ENCODE assay signal across 6 cellular contexts in the genomic region with DNA sequence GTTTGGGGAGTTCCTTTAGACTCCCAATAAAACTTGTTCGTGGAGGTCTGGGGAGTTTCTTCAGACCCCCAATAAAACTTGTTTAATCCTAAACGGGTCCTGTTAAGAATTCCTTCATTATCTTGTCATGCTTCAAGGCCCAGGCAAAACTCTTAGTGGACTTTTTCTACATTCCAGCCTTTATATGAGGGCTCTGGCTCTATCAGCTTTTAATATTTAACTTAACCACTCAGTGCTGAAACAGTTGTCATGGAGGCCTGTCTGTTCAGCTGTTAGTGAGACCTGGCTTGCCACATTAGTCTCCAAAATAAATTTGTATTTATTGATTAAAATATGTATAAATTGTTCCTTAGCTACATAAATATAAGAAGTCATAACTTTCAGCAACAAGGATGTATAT.
DNase-seq lines count a peak whose midpoint lies in the region; FAIRE-seq and TF ChIP-seq lines count a peak whose summit lies in the region.
"Not testable (repeated sequence)": the region's sequence is repeated elsewhere in the genome, so short reads cannot be mapped to it uniquely, and the experiment has no call there.

No MANE protein-coding gene starts in this region.

- not testable (repeated sequence) for H3K36me3 ChIP-seq in hepatocyte (replicated peaks; ENCODE audit: insufficient read depth, low read depth)

- not testable (repeated sequence) for H3K4me3 ChIP-seq in hepatocyte

- H3K27me3 ChIP-seq in hepatocyte = not testable (repeated sequence)

- not testable (repeated sequence) for H3K79me2 ChIP-seq in hepatocyte

- H3K9me3 Mint-ChIP-seq in mesothelial cell of epicardium = not testable (repeated sequence)

- peak; percentile 29 for DNase-seq in Caki2 (ENCODE audit: low read depth)
- peak; percentile 34 for DNase-seq in RCC 7860 (ENCODE audit: low spot score)
- DNase-seq in hepatocyte (ENCODE audit: low spot score) = peak; percentile 13
- DNase-seq in kidney tubule cell (ENCODE audit: low spot score) = peak; percentile 60
- DNase-seq in mesothelial cell of epicardium (ENCODE audit: low spot score in 2 of 2, unreplicated experiment in 2 of 2) = not testable (repeated sequence)
- DNase-seq in renal cortical epithelial cell (ENCODE audit: low read depth) = peak; percentile 73

- H3K4me3 Mint-ChIP-seq in mesothelial cell of epicardium = not testable (repeated sequence)

- not testable (repeated sequence) for H3K9me2 ChIP-seq in hepatocyte (replicated peaks; ENCODE audit: insufficient read depth)

- peak overlapping the region; percentile 25 for H3K27ac ChIP-seq in hepatocyte

- in situ Hi-C loops in Caki2 (cut with HindIII; ENCODE audit: low pct_unique_long_range_greater_than_20kb, low sequenced_read_pairs) = not testable (repeated sequence)

- not testable (repeated sequence) for H4K20me1 ChIP-seq in hepatocyte (ENCODE audit: insufficient read depth, poor library complexity, severe bottlenecking)

- not testable (repeated sequence) for H3K36me3 Mint-ChIP-seq in mesothelial cell of epicardium

- H3K4me2 ChIP-seq in hepatocyte = peak overlapping the region; percentile 55

- 12% methylated on average over 2 of the region's 2 CpGs for WGBS in hepatocyte (ENCODE audit: low lambda C conversion rate, missing lambda C conversion rate)

- TF ChIP-seq CTCF in hepatocyte (IDR thresholded peaks at IDR 0.05; ENCODE audit: poor library complexity); mesothelial cell of epicardium (IDR thresholded peaks at IDR 0.05; ENCODE audit: unreplicated experiment): not testable (repeated sequence)

- H3K4me1 Mint-ChIP-seq in mesothelial cell of epicardium = not testable (repeated sequence)

- H3K9me3 ChIP-seq in hepatocyte (ENCODE audit: low read depth) = not testable (repeated sequence)

- FAIRE-seq in RCC 7860 (lab: Jason Lieb, UNC) = peak; percentile 80

- H3K27me3 Mint-ChIP-seq in mesothelial cell of epicardium (ENCODE audit: low read depth) = not testable (repeated sequence)

- not testable (repeated sequence) for H2AFZ ChIP-seq in hepatocyte

- H3K4me1 ChIP-seq in hepatocyte (ENCODE audit: insufficient read depth) = not testable (repeated sequence)

- peak overlapping the region; percentile 1 for H3K27ac Mint-ChIP-seq in mesothelial cell of epicardium
